In genomic region chr2:94602466-94602865, GRCh38 we compare ENCODE assay signal across 25 cellular contexts.
"Had no signal": no experiment of that assay in that cellular context is flagged by ENCODE, and none has a peak within 500 bp of the region (broad histone marks: within the 10 kb centered on the region; RNA-seq: fewer than 3 reads in every experiment).

No MANE protein-coding gene starts in this region.

- H3K9me3 ChIP-seq: colonic mucosa, esophagus squamous epithelium, gastrocnemius medialis, heart right ventricle, left lung, mucosa of descending colon had no signal

- DNase-seq: colonic mucosa; cortex of kidney; effector CD8-positive, alpha-beta T cell; effector memory CD8-positive, alpha-beta T cell; endodermal cell; erythroblast; esophagus squamous epithelium; foreskin fibroblast; foreskin melanocyte; gastrocnemius medialis; glutamatergic neuron; head of caudate nucleus; heart right ventricle; hippocampal formation; left cardiac atrium; left ventricle myocardium superior; mammary epithelial cell; mesenchymal stem cell; mucosa of descending colon had no signal

- ATAC-seq: effector memory CD8-positive, alpha-beta T cell; esophagus mucosa; gastrocnemius medialis; heart right ventricle; left cardiac atrium; left lung; left ventricle myocardium superior; mucosa of descending colon had no signal

- H3K9me3 Mint-ChIP-seq: dendritic cell treated with granulocyte-macrophage colony-stimulating factor and Interleukin-4, amounts not matched to agents 40 ng/mL and 50 ng/mL, for 4 days had no signal

- H3K27ac ChIP-seq: colonic mucosa, epithelial cell of prostate, esophagus squamous epithelium, gastrocnemius medialis, heart right ventricle, left lung had no signal

- H3K27ac Mint-ChIP-seq: dendritic cell treated with granulocyte-macrophage colony-stimulating factor and Interleukin-4, amounts not matched to agents 40 ng/mL and 50 ng/mL, for 4 days; effector memory CD8-positive, alpha-beta T cell; endodermal cell; mesothelial cell of epicardium had no signal

- H3K27me3 Mint-ChIP-seq: dendritic cell treated with granulocyte-macrophage colony-stimulating factor and Interleukin-4, amounts not matched to agents 40 ng/mL and 50 ng/mL, for 4 days; effector memory CD8-positive, alpha-beta T cell had no signal

- H3K4me3 Mint-ChIP-seq: dendritic cell treated with granulocyte-macrophage colony-stimulating factor and Interleukin-4, amounts not matched to agents 40 ng/mL and 50 ng/mL, for 4 days; effector memory CD8-positive, alpha-beta T cell; endodermal cell; mesothelial cell of epicardium had no signal

- H3K4me1 Mint-ChIP-seq: endodermal cell, mesothelial cell of epicardium had no signal

- H3K27me3 ChIP-seq: colonic mucosa, esophagus squamous epithelium, gastrocnemius medialis, heart right ventricle, left lung had no signal

- H3K4me3 ChIP-seq: colonic mucosa, esophagus squamous epithelium, gastrocnemius medialis, heart right ventricle, left lung, lung, mucosa of descending colon had no signal

- H3K36me3 ChIP-seq: colonic mucosa, esophagus squamous epithelium, gastrocnemius medialis, heart right ventricle, left lung had no signal
